In the genomic region with DNA sequence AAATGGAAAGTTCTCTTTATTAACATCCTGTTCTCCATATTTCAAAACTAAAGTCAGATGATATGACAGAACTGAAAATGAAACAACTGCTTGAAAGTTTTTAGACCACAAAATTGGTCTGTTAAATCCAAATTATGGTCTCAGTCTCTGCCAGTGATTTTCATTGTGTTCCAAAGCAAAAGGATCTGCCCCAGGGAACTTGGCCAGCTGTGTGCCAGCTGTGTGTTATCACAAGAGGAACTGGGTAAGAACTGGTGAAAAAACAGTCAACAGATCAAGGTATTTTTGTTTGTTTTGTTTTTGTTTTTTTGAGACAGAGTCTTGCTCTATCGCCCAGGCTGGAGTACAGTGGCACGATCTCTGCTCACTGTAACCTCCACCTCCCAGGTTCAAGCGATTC, we compare ENCODE assay signal across 11 cellular contexts.
DNase-seq lines count a peak whose midpoint lies in the region; ATAC-seq and TF ChIP-seq lines count a peak whose summit lies in the region.
"Had no signal": no experiment of that assay in that cellular context is flagged by ENCODE, and none has a peak within 500 bp of the region (broad histone marks: within the 10 kb centered on the region; RNA-seq: fewer than 3 reads in every experiment).

No MANE protein-coding gene starts in this region.

- no peaks in the 10 kb centered on the region for H3K36me3 Mint-ChIP-seq in H9 (ENCODE audit: insufficient read depth in 1 of 3, low read depth in 3 of 3)

- no peak overlapping the region for H3K4ac ChIP-seq in H9 (ENCODE audit: low read depth, low read length)

- no peak overlapping the region for H3T11ph ChIP-seq in H9 (ENCODE audit: low read length)

- H3K27ac Mint-ChIP-seq in H9 = no peak overlapping the region

- H4K91ac ChIP-seq in H9 (ENCODE audit: insufficient read length, low read depth, low read length) = no peak overlapping the region

- H3K18ac ChIP-seq in H9 (ENCODE audit: insufficient read length, low read depth, low read length) = no peak overlapping the region

- no peak overlapping the region for H3K4me3 Mint-ChIP-seq in H9

- no peak overlapping the region for H2BK12ac ChIP-seq in H9 (ENCODE audit: insufficient read length, low read depth, low read length)

- H3K14ac ChIP-seq in H9 (ENCODE audit: insufficient read depth, low read length) = no peak overlapping the region

- no peaks in the 10 kb centered on the region for H3K27me3 ChIP-seq in H9 (ENCODE audit: insufficient read depth, low read length)

- WGBS in H9 (ENCODE audit: extremely low coverage, insufficient read length, low lambda C conversion rate) = no CpG with 5 or more reads among the region's 3 CpGs

- no peak overlapping the region for H4K5ac ChIP-seq in H9 (ENCODE audit: insufficient read length, low read depth, low read length)

- no peaks in the 10 kb centered on the region for H3K79me2 ChIP-seq in H9 (ENCODE audit: insufficient read depth, low read length)

- H3K79me1 ChIP-seq in H9 (ENCODE audit: insufficient read depth, low read depth, low read length, poor library complexity, severe bottlenecking) = no peaks in the 10 kb centered on the region

- H4K8ac ChIP-seq in H9 (replicated peaks; ENCODE audit: insufficient read length, low read depth, low read length) = no peak overlapping the region

- no peak overlapping the region for H2BK120ac ChIP-seq in H9 (ENCODE audit: low read depth, low read length, poor library complexity, severe bottlenecking)

- H3K4me2 ChIP-seq in H9 (ENCODE audit: insufficient read depth, insufficient read length, low read length) = no peak overlapping the region

- H3K4me1 ChIP-seq in H9 (ENCODE audit: insufficient read depth, low read length) = peaks cover 5% of the 10 kb centered on the region

- no peak overlapping the region for H2AK5ac ChIP-seq in H9 (ENCODE audit: insufficient read length, low read length)

- no peaks in the 10 kb centered on the region for H4K20me1 ChIP-seq in H9 (ENCODE audit: control insufficient read depth, insufficient read depth, insufficient read length)

- DNase-seq in fibroblast of peridontal ligament (ENCODE audit: extremely low read depth) = peak; percentile 31
- no peak for DNase-seq in left ventricle myocardium superior
- DNase-seq in COLO668 (lab: John Stamatoyannopoulos, UW; ENCODE audit: unreplicated experiment) = no peak
- DNase-seq in H9 = no peak
- DNase-seq in foreskin fibroblast = no peak
- DNase-seq: hippocampal formation, NCI-H524 had no signal

- no peaks in the 10 kb centered on the region for H3K9me3 ChIP-seq in H9 (ENCODE audit: control insufficient read depth, low read depth, low read length)

- no peaks in the 10 kb centered on the region for H3K23me2 ChIP-seq in H9 (ENCODE audit: insufficient read length, low read depth, low read length, poor library complexity, severe bottlenecking)

- no peak overlapping the region for H2BK20ac ChIP-seq in H9 (ENCODE audit: low read depth, low read length, poor library complexity, severe bottlenecking)

- H3K9me3 Mint-ChIP-seq in H9 = no peaks in the 10 kb centered on the region

- no peak overlapping the region for H2BK15ac ChIP-seq in H9 (ENCODE audit: low read depth, low read length)

- H3K4me3 ChIP-seq in foreskin fibroblast (ENCODE audit: low read depth in 1 of 2, low read length in 2 of 2) = no peak overlapping the region
- H3K4me3 ChIP-seq: skin epidermis had no signal

- H2AFZ ChIP-seq in H9 (ENCODE audit: low read length) = no peak overlapping the region

- no peak overlapping the region for H3K9ac ChIP-seq in H9 (ENCODE audit: extremely low read depth, insufficient read length, low read length)

- H3K23ac ChIP-seq in H9 (ENCODE audit: insufficient read length, low read depth, low read length) = no peak overlapping the region

- H2BK5ac ChIP-seq in H9 (ENCODE audit: insufficient read length, low read length) = no peak overlapping the region

- TF ChIP-seq CTCF in H9 (conservative IDR thresholded peaks at IDR 0.05) (no peak), foreskin fibroblast (IDR thresholded peaks at IDR 0.05; ENCODE audit: low read depth, low read length) (no peak)

- peaks cover 10% of the 10 kb centered on the region in 2 experiments for H3K4me1 Mint-ChIP-seq in H9

- intact Hi-C loops in left ventricle myocardium superior (cut with micrococcal nuclease) = no loop called here

- no peak overlapping the region for H3K27ac ChIP-seq in H9 (ENCODE audit: insufficient read length, low read depth, low read length)

- H3K56ac ChIP-seq in H9 (ENCODE audit: insufficient read length, low read depth, low read length) = no peak overlapping the region

- ATAC-seq in GM18858 (IDR thresholded peaks at IDR 0.05; ENCODE audit: unreplicated experiment) (peak; percentile 63), GM21526 (IDR thresholded peaks at IDR 0.05; ENCODE audit: low FRiP score, unreplicated experiment) (peak; percentile 60), HG03135 (IDR thresholded peaks at IDR 0.05; ENCODE audit: unreplicated experiment) (peak; percentile 71), left ventricle myocardium superior (no peak)

- H3K27me3 Mint-ChIP-seq in H9 (ENCODE audit: low read depth) = no peaks in the 10 kb centered on the region; the same call in 1 of the 2 replicates
